In genomic region chr12:51986834-51987233, GRCh38 we compare ENCODE assay signal across 3 cellular contexts.
"Had no signal": no experiment of that assay in that cellular context is flagged by ENCODE, and none has a peak within 500 bp of the region (broad histone marks: within the 10 kb centered on the region; RNA-seq: fewer than 3 reads in every experiment).

No MANE protein-coding gene starts in this region.

- DNase-seq: GDM1, GF-D8 had no signal

- H3K4me3 ChIP-seq: GM12878 had no signal

- ATAC-seq: GM12878 had no signal
